In the genomic region with DNA sequence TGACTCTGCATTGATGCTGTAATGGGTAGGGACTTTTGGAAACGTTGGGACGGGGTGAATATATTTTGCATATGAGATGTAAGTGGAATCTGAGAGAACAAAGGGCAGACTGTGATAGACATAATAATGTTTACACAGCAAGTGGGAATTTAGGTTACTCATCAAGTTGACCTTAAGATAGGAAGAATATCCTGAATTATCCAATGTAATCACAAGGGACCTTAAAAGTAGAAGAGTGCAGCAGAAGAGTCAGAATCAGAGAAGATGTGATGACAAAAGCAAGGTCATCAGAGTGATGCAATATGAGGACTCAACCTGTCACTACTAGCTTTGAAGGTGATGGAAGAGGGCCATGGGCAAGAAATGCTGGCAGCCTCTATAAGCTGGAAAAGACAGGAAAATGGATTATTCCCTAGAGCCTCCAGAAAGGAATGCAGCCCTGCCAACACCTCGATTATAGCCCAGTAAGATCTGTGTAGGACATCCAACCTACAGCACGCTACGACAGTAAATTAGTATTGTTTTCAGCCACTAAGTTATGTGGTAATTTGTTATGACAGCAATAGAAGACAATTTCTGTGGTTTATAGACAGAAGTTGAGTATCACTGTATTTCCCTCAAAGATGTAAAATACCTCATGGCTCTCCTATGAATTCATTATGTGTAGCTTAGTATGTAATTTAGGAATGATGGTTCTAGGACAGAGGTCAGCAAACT, we compare ENCODE assay signal across 26 cellular contexts. TPM values are rescaled to one million over a fixed set of nuclear protein-coding genes. Genes with fewer than 3 reads are reported as not detected.
"Had no signal": no experiment of that assay in that cellular context is flagged by ENCODE, and none has a peak within 500 bp of the region (broad histone marks: within the 10 kb centered on the region; RNA-seq: fewer than 3 reads in every experiment).

No MANE protein-coding gene starts in this region.

- H3K4me3 Mint-ChIP-seq: activated CD4-positive, alpha-beta memory T cell treated with anti-CD3 and anti-CD28 coated beads for 36 hours; activated naive CD4-positive, alpha-beta T cell treated with anti-CD3 and anti-CD28 coated beads, Interleukin-2, amount 10 ng/mL, durations not matched to agents 7 days and 5 days; central memory CD8-positive, alpha-beta T cell; effector memory CD8-positive, alpha-beta T cell; memory B cell; natural killer cell treated with Interleukin-12 subunit alpha and Interleukin-12 subunit beta and Interleukin-15 and Interleukin-18, amount 100 ng/mL, for 72 hours; stimulated activated naive CD8-positive, alpha-beta T cell treated with anti-CD3 and anti-CD28 coated beads, Interleukin-15, Interleukin-2, amounts not matched to agents 100 ng/mL and 50 ng/mL, for 24 hours; T-helper 17 cell had no signal

- H3K9me3 ChIP-seq: adrenal gland, colonic mucosa, heart left ventricle, ovary, prostate gland, tibial artery had no signal

- DNase-seq: activated CD4-positive, alpha-beta memory T cell treated with anti-CD3 and anti-CD28 coated beads for 36 hours; activated CD4-positive, alpha-beta T cell treated with anti-CD3 and anti-CD28 coated beads for 48 hours; activated CD4-positive, CD25-positive, alpha-beta regulatory T cell; activated effector memory CD4-positive, alpha-beta T cell treated with anti-CD3 and anti-CD28 coated beads, Interleukin-2, amount 50 U/mL, for 16 hours; activated naive CD4-positive, alpha-beta T cell treated with anti-CD3 and anti-CD28 coated beads, Interleukin-2, amount 10 ng/mL, durations not matched to agents 7 days and 5 days; colonic mucosa; dorsolateral prefrontal cortex; effector memory CD8-positive, alpha-beta T cell; heart left ventricle; left cardiac atrium; ovary; spleen; stimulated activated CD4-positive, alpha-beta T cell treated with anti-CD3 and anti-CD28 coated beads, Interleukin-4, amount 100 ng/mL, for 4 hours; T-helper 17 cell; tibial artery had no signal

- H3K4me3 ChIP-seq: adrenal gland, colonic mucosa, dorsolateral prefrontal cortex, heart left ventricle, ovary, prostate gland, spleen, tibial artery had no signal

- FAIRE-seq: astrocyte, endothelial cell of umbilical vein, islet of Langerhans had no signal

- H3K9me3 Mint-ChIP-seq: activated CD4-positive, alpha-beta memory T cell treated with anti-CD3 and anti-CD28 coated beads for 36 hours; central memory CD8-positive, alpha-beta T cell; effector memory CD8-positive, alpha-beta T cell; natural killer cell treated with Interleukin-12 subunit alpha and Interleukin-12 subunit beta and Interleukin-15 and Interleukin-18, amount 100 ng/mL, for 72 hours; stimulated activated naive CD8-positive, alpha-beta T cell treated with anti-CD3 and anti-CD28 coated beads, Interleukin-15, Interleukin-2, amounts not matched to agents 100 ng/mL and 50 ng/mL, for 24 hours had no signal

- H3K27ac Mint-ChIP-seq: activated CD4-positive, alpha-beta memory T cell treated with anti-CD3 and anti-CD28 coated beads for 36 hours; activated naive CD4-positive, alpha-beta T cell treated with anti-CD3 and anti-CD28 coated beads, Interleukin-2, amount 10 ng/mL, durations not matched to agents 7 days and 5 days; effector memory CD8-positive, alpha-beta T cell; memory B cell; natural killer cell treated with Interleukin-12 subunit alpha and Interleukin-12 subunit beta and Interleukin-15 and Interleukin-18, amount 100 ng/mL, for 72 hours; stimulated activated naive CD8-positive, alpha-beta T cell treated with anti-CD3 and anti-CD28 coated beads, Interleukin-15, Interleukin-2, amounts not matched to agents 100 ng/mL and 50 ng/mL, for 24 hours; T-helper 17 cell had no signal

- H3K36me3 ChIP-seq: adrenal gland, colonic mucosa, ovary, prostate gland, spleen had no signal

- H3K4me1 Mint-ChIP-seq: activated naive CD4-positive, alpha-beta T cell treated with anti-CD3 and anti-CD28 coated beads, Interleukin-2, amount 10 ng/mL, durations not matched to agents 7 days and 5 days; central memory CD8-positive, alpha-beta T cell; T-helper 17 cell had no signal

- H3K27me3 Mint-ChIP-seq: activated CD4-positive, alpha-beta memory T cell treated with anti-CD3 and anti-CD28 coated beads for 36 hours; activated naive CD4-positive, alpha-beta T cell treated with anti-CD3 and anti-CD28 coated beads, Interleukin-2, amount 10 ng/mL, durations not matched to agents 7 days and 5 days; central memory CD8-positive, alpha-beta T cell; effector memory CD8-positive, alpha-beta T cell; memory B cell; stimulated activated naive CD8-positive, alpha-beta T cell treated with anti-CD3 and anti-CD28 coated beads, Interleukin-15, Interleukin-2, amounts not matched to agents 100 ng/mL and 50 ng/mL, for 24 hours; T-helper 17 cell had no signal

- H3K27ac ChIP-seq: colonic mucosa, dorsolateral prefrontal cortex, heart left ventricle, ovary, prostate gland, spleen, tibial artery had no signal

- ATAC-seq: effector memory CD8-positive, alpha-beta T cell; esophagus mucosa; heart left ventricle; left cardiac atrium; natural killer cell treated with Interleukin-12 subunit alpha and Interleukin-12 subunit beta and Interleukin-15 and Interleukin-18, amount 100 ng/mL, for 72 hours; T-helper 17 cell had no signal

- H3K27me3 ChIP-seq: adrenal gland, colonic mucosa, heart left ventricle, ovary, spleen, tibial artery had no signal

- H3K4me1 ChIP-seq: adrenal gland, colonic mucosa, heart left ventricle, prostate gland, spleen, tibial artery had no signal

RNA-seq across cellular contexts. Expression of a gene that starts 53.4 kb away (rescaled TPM):
- total RNA-seq: activated CD4-positive, alpha-beta memory T cell treated with anti-CD3 and anti-CD28 coated beads for 36 hours; endothelial cell of umbilical vein; esophagus mucosa; heart left ventricle; natural killer cell treated with Interleukin-12 subunit alpha and Interleukin-12 subunit beta and Interleukin-15 and Interleukin-18, amount 100 ng/mL, for 72 hours; spleen; T-helper 17 cell; urinary bladder had no signal
- polyA plus RNA-seq: endothelial cell of umbilical vein, heart left ventricle, spleen, urinary bladder had no signal
